ENCODE assay signal across 1 cellular context in the genomic region with DNA sequence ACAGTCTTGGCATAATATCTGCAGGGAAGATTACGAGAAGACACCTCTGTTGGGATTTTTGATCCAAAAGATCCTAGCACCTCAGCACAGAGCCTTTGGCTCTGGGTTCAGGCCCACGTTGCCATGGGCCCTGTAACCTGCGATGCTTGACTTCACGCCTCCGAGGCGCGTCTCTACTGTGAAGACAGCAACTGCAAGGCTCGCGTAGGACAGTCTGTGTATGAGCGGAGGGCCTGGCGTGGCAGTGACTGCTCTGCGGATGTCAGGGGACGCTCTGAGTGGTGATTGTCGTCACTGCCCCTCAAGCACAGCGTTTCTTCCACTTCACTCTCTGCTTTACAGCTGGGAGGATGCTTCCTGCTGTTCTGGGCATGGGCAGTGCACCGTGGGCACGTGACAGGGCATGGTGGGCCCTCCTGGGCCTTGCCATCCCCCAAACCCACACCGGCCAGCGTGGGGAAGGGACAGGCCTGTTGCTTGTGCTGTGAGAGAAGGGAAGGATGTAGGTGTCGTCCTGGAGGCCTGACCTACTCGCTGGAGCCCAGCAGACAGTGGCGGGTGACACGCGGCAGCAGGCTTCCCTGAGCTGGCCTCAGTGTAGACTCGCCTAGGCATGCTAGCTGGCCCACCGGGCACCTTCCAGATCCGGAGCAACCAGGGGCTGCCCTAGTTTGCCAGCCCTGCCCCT.
TF ChIP-seq lines count a peak whose summit lies in the region.

No MANE protein-coding gene starts in this region.

TF ChIP-seq in GM23338, 12 proteins besides CTCF, POLR2A, EP300 and RAD21:
- TF ChIP-seq CREB1 (CRISPR knock-in tag; IDR thresholded peaks at IDR 0.05; ENCODE audit: low read depth) (no peak), JUNB (IDR thresholded peaks at IDR 0.05; ENCODE audit: unreplicated experiment) (no peak), ZNF114 (CRISPR knock-in tag; IDR thresholded peaks at IDR 0.05) (no peak), EZH2phosphoT487 (IDR thresholded peaks at IDR 0.05; ENCODE audit: unreplicated experiment) (no peak), NANOG (IDR thresholded peaks at IDR 0.05; ENCODE audit: borderline replicate concordance) (no peak), EZH2 (IDR thresholded peaks at IDR 0.05; ENCODE audit: low read depth, unreplicated experiment) (no peak), POLR2AphosphoS5 (IDR thresholded peaks at IDR 0.05; ENCODE audit: low read depth) (no peak), STAT1 (IDR thresholded peaks at IDR 0.05; ENCODE audit: unreplicated experiment) (no peak), ZNF331 (CRISPR knock-in tag; IDR thresholded peaks at IDR 0.05; ENCODE audit: low read depth) (no peak)
- TF ChIP-seq, protein P1, sequence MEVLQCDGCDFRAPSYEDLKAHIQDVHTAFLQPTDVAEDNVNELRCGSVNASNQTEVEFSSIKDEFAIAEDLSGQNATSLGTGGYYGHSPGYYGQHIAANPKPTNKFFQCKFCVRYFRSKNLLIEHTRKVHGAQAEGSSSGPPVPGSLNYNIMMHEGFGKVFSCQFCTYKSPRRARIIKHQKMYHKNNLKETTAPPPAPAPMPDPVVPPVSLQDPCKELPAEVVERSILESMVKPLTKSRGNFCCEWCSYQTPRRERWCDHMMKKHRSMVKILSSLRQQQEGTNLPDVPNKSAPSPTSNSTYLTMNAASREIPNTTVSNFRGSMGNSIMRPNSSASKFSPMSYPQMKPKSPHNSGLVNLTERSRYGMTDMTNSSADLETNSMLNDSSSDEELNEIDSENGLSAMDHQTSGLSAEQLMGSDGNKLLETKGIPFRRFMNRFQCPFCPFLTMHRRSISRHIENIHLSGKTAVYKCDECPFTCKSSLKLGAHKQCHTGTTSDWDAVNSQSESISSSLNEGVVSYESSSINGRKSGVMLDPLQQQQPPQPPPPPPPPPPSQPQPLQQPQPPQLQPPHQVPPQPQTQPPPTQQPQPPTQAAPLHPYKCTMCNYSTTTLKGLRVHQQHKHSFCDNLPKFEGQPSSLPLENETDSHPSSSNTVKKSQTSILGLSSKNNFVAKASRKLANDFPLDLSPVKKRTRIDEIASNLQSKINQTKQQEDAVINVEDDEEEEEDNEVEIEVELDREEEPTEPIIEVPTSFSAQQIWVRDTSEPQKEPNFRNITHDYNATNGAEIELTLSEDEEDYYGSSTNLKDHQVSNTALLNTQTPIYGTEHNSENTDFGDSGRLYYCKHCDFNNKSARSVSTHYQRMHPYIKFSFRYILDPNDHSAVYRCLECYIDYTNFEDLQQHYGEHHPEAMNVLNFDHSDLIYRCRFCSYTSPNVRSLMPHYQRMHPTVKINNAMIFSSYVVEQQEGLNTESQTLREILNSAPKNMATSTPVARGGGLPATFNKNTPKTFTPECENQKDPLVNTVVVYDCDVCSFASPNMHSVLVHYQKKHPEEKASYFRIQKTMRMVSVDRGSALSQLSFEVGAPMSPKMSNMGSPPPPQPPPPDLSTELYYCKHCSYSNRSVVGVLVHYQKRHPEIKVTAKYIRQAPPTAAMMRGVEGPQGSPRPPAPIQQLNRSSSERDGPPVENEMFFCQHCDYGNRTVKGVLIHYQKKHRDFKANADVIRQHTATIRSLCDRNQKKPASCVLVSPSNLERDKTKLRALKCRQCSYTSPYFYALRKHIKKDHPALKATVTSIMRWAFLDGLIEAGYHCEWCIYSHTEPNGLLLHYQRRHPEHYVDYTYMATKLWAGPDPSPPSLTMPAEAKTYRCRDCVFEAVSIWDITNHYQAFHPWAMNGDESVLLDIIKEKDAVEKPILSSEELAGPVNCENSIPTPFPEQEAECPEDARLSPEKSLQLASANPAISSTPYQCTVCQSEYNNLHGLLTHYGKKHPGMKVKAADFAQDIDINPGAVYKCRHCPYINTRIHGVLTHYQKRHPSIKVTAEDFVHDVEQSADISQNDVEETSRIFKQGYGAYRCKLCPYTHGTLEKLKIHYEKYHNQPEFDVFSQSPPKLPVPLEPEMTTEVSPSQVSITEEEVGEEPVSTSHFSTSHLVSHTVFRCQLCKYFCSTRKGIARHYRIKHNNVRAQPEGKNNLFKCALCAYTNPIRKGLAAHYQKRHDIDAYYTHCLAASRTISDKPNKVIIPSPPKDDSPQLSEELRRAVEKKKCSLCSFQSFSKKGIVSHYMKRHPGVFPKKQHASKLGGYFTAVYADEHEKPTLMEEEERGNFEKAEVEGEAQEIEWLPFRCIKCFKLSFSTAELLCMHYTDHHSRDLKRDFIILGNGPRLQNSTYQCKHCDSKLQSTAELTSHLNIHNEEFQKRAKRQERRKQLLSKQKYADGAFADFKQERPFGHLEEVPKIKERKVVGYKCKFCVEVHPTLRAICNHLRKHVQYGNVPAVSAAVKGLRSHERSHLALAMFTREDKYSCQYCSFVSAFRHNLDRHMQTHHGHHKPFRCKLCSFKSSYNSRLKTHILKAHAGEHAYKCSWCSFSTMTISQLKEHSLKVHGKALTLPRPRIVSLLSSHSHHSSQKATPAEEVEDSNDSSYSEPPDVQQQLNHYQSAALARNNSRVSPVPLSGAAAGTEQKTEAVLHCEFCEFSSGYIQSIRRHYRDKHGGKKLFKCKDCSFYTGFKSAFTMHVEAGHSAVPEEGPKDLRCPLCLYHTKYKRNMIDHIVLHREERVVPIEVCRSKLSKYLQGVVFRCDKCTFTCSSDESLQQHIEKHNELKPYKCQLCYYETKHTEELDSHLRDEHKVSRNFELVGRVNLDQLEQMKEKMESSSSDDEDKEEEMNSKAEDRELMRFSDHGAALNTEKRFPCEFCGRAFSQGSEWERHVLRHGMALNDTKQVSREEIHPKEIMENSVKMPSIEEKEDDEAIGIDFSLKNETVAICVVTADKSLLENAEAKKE (CRISPR knock-in tag; IDR thresholded peaks at IDR 0.05) = no peak
- TF ChIP-seq, protein P2, sequence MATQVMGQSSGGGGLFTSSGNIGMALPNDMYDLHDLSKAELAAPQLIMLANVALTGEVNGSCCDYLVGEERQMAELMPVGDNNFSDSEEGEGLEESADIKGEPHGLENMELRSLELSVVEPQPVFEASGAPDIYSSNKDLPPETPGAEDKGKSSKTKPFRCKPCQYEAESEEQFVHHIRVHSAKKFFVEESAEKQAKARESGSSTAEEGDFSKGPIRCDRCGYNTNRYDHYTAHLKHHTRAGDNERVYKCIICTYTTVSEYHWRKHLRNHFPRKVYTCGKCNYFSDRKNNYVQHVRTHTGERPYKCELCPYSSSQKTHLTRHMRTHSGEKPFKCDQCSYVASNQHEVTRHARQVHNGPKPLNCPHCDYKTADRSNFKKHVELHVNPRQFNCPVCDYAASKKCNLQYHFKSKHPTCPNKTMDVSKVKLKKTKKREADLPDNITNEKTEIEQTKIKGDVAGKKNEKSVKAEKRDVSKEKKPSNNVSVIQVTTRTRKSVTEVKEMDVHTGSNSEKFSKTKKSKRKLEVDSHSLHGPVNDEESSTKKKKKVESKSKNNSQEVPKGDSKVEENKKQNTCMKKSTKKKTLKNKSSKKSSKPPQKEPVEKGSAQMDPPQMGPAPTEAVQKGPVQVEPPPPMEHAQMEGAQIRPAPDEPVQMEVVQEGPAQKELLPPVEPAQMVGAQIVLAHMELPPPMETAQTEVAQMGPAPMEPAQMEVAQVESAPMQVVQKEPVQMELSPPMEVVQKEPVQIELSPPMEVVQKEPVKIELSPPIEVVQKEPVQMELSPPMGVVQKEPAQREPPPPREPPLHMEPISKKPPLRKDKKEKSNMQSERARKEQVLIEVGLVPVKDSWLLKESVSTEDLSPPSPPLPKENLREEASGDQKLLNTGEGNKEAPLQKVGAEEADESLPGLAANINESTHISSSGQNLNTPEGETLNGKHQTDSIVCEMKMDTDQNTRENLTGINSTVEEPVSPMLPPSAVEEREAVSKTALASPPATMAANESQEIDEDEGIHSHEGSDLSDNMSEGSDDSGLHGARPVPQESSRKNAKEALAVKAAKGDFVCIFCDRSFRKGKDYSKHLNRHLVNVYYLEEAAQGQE (IDR thresholded peaks at IDR 0.05; ENCODE audit: unreplicated experiment) = no peak
- TF ChIP-seq, protein P3, sequence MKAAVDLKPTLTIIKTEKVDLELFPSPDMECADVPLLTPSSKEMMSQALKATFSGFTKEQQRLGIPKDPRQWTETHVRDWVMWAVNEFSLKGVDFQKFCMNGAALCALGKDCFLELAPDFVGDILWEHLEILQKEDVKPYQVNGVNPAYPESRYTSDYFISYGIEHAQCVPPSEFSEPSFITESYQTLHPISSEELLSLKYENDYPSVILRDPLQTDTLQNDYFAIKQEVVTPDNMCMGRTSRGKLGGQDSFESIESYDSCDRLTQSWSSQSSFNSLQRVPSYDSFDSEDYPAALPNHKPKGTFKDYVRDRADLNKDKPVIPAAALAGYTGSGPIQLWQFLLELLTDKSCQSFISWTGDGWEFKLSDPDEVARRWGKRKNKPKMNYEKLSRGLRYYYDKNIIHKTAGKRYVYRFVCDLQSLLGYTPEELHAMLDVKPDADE (IDR thresholded peaks at IDR 0.05) = no peak
